1 cellular context compared by ENCODE assay signal in the genomic region with DNA sequence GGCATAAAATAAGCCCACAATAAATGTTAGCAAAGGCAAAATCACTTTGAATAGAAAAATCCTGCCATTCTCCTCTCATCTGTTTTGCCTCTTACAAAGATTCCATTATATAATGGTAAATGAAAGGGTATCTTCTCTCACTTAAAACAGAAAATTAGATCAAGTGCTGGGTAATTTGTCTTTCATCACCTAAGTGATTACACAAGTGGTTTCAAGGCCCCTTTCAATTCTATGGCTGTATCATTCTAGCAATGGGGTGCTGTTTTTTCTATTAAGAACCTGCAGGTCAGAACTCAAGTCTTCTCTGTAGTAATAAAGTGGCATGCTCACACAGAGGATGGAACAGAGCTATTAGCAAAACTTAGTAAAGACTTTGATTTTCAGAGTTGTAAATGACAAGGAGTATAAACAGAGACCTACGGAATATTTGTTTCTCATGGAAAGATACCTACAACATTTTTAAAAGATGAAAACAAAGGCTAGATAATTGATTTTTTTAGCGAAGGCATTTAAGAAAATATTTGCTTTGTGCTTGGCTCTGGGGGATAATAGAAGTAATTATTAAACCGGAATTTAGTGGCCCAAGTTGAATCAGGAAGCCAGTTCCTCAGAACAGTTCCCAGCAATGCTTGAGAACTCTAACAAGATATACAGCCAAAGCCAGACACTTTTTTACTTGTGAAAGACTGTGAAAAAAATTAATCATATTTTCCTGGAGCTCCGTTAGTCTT.
TF ChIP-seq lines count a peak whose summit lies in the region.

No MANE protein-coding gene starts in this region.

TF ChIP-seq in HepG2, 621 proteins besides CTCF, POLR2A, EP300 and RAD21 (continued from another document and continues in another):
- TF ChIP-seq, protein P1, sequence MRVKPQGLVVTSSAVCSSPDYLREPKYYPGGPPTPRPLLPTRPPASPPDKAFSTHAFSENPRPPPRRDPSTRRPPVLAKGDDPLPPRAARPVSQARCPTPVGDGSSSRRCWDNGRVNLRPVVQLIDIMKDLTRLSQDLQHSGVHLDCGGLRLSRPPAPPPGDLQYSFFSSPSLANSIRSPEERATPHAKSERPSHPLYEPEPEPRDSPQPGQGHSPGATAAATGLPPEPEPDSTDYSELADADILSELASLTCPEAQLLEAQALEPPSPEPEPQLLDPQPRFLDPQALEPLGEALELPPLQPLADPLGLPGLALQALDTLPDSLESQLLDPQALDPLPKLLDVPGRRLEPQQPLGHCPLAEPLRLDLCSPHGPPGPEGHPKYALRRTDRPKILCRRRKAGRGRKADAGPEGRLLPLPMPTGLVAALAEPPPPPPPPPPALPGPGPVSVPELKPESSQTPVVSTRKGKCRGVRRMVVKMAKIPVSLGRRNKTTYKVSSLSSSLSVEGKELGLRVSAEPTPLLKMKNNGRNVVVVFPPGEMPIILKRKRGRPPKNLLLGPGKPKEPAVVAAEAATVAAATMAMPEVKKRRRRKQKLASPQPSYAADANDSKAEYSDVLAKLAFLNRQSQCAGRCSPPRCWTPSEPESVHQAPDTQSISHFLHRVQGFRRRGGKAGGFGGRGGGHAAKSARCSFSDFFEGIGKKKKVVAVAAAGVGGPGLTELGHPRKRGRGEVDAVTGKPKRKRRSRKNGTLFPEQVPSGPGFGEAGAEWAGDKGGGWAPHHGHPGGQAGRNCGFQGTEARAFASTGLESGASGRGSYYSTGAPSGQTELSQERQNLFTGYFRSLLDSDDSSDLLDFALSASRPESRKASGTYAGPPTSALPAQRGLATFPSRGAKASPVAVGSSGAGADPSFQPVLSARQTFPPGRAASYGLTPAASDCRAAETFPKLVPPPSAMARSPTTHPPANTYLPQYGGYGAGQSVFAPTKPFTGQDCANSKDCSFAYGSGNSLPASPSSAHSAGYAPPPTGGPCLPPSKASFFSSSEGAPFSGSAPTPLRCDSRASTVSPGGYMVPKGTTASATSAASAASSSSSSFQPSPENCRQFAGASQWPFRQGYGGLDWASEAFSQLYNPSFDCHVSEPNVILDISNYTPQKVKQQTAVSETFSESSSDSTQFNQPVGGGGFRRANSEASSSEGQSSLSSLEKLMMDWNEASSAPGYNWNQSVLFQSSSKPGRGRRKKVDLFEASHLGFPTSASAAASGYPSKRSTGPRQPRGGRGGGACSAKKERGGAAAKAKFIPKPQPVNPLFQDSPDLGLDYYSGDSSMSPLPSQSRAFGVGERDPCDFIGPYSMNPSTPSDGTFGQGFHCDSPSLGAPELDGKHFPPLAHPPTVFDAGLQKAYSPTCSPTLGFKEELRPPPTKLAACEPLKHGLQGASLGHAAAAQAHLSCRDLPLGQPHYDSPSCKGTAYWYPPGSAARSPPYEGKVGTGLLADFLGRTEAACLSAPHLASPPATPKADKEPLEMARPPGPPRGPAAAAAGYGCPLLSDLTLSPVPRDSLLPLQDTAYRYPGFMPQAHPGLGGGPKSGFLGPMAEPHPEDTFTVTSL (CRISPR knock-in tag; IDR thresholded peaks at IDR 0.05; ENCODE audit: borderline replicate concordance) = no peak; the same call in 1 of the 2 replicates
- TF ChIP-seq, protein P2, sequence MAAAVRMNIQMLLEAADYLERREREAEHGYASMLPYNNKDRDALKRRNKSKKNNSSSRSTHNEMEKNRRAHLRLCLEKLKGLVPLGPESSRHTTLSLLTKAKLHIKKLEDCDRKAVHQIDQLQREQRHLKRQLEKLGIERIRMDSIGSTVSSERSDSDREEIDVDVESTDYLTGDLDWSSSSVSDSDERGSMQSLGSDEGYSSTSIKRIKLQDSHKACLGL (CRISPR knock-in tag; IDR thresholded peaks at IDR 0.05) = no peak
- TF ChIP-seq, protein P3, sequence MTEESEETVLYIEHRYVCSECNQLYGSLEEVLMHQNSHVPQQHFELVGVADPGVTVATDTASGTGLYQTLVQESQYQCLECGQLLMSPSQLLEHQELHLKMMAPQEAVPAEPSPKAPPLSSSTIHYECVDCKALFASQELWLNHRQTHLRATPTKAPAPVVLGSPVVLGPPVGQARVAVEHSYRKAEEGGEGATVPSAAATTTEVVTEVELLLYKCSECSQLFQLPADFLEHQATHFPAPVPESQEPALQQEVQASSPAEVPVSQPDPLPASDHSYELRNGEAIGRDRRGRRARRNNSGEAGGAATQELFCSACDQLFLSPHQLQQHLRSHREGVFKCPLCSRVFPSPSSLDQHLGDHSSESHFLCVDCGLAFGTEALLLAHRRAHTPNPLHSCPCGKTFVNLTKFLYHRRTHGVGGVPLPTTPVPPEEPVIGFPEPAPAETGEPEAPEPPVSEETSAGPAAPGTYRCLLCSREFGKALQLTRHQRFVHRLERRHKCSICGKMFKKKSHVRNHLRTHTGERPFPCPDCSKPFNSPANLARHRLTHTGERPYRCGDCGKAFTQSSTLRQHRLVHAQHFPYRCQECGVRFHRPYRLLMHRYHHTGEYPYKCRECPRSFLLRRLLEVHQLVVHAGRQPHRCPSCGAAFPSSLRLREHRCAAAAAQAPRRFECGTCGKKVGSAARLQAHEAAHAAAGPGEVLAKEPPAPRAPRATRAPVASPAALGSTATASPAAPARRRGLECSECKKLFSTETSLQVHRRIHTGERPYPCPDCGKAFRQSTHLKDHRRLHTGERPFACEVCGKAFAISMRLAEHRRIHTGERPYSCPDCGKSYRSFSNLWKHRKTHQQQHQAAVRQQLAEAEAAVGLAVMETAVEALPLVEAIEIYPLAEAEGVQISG (CRISPR knock-in tag; IDR thresholded peaks at IDR 0.05) = no peak
- TF ChIP-seq PCBP1 (IDR thresholded peaks at IDR 0.05; ENCODE audit: borderline replicate concordance, low read depth, low read length) (no peak), EEA1 (CRISPR knock-in tag; IDR thresholded peaks at IDR 0.05; ENCODE audit: borderline replicate concordance) (no peak), RARA (CRISPR knock-in tag; IDR thresholded peaks at IDR 0.05) (peak; percentile 55; the same call in 1 of the 2 replicates), HOMEZ (CRISPR knock-in tag; IDR thresholded peaks at IDR 0.05; ENCODE audit: low read depth) (no peak), ZNF776 (CRISPR knock-in tag; IDR thresholded peaks at IDR 0.05) (no peak), PRDM10 (CRISPR knock-in tag; IDR thresholded peaks at IDR 0.05; ENCODE audit: low read depth) (no peak), ZNF703 (CRISPR knock-in tag; IDR thresholded peaks at IDR 0.05; ENCODE audit: borderline replicate concordance) (no peak), THAP11 (CRISPR knock-in tag; IDR thresholded peaks at IDR 0.05) (0 out of 2 replicates have a peak, but pooled peaks have one; percentile 13), MAFF (IDR thresholded peaks at IDR 0.05; ENCODE audit: low read depth, low read length) (no peak), GPN1 (CRISPR knock-in tag; IDR thresholded peaks at IDR 0.05; ENCODE audit: borderline replicate concordance) (no peak), ELK4 (CRISPR knock-in tag; IDR thresholded peaks at IDR 0.05; ENCODE audit: borderline replicate concordance) (no peak), ZNF160 (CRISPR knock-in tag; IDR thresholded peaks at IDR 0.05) (no peak), ZBTB39 (CRISPR knock-in tag; IDR thresholded peaks at IDR 0.05) (no peak), IRF9 (CRISPR knock-in tag; IDR thresholded peaks at IDR 0.05; ENCODE audit: borderline replicate concordance) (no peak), ZNF331 (CRISPR knock-in tag; IDR thresholded peaks at IDR 0.05) (no peak), KLF11 (CRISPR knock-in tag; IDR thresholded peaks at IDR 0.05) (no peak), PCBP2 (optimal IDR thresholded peaks at IDR 0.05; ENCODE audit: low read depth, low read length, poor library complexity, severe bottlenecking) (no peak), ZNF329 (CRISPR knock-in tag; IDR thresholded peaks at IDR 0.05; ENCODE audit: low read depth) (no peak), E2F1 (CRISPR knock-in tag; IDR thresholded peaks at IDR 0.05) (no peak), ZSCAN20 (CRISPR knock-in tag; IDR thresholded peaks at IDR 0.05; ENCODE audit: borderline replicate concordance) (no peak), GZF1 (CRISPR knock-in tag; IDR thresholded peaks at IDR 0.05) (no peak), FOXJ3 (CRISPR knock-in tag; IDR thresholded peaks at IDR 0.05; ENCODE audit: borderline replicate concordance) (peak; percentile 52; the same call in 1 of the 2 replicates), REPIN1 (CRISPR knock-in tag; IDR thresholded peaks at IDR 0.05; ENCODE audit: borderline replicate concordance, low read depth) (no peak), TCF7L2 (IDR thresholded peaks at IDR 0.05; ENCODE audit: low read depth, low read length) (no peak)
- TF ChIP-seq, protein P4, sequence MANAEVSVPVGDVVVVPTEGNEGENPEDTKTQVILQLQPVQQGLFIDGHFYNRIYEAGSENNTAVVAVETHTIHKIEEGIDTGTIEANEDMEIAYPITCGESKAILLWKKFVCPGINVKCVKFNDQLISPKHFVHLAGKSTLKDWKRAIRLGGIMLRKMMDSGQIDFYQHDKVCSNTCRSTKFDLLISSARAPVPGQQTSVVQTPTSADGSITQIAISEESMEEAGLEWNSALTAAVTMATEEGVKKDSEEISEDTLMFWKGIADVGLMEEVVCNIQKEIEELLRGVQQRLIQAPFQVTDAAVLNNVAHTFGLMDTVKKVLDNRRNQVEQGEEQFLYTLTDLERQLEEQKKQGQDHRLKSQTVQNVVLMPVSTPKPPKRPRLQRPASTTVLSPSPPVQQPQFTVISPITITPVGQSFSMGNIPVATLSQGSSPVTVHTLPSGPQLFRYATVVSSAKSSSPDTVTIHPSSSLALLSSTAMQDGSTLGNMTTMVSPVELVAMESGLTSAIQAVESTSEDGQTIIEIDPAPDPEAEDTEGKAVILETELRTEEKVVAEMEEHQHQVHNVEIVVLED (CRISPR knock-in tag; IDR thresholded peaks at IDR 0.05; ENCODE audit: borderline replicate concordance) = no peak
